21 cellular contexts compared by ENCODE assay signal in genomic region chr17:64134996-64135395, GRCh38.
"Had no signal": no experiment of that assay in that cellular context is flagged by ENCODE, and none has a peak within 500 bp of the region (broad histone marks: within the 10 kb centered on the region; RNA-seq: fewer than 3 reads in every experiment).

No MANE protein-coding gene starts in this region.

- DNase-seq: activated B cell treated with CpG ODN at 0.5 μM for 24 hours; activated CD4-positive, alpha-beta memory T cell treated with anti-CD3 and anti-CD28 coated beads for 36 hours; activated CD4-positive, alpha-beta T cell treated with anti-CD3 and anti-CD28 coated beads, Interleukin-2, amount 10 ng/mL, durations not matched to agents 7 days and 5 days; activated gamma-delta T cell treated with Interleukin-2 at 50 U/mL for 16 hours; activated T-cell treated with anti-CD3 and anti-CD28 coated beads, Interleukin-2, amount 50 U/mL, for 72 hours; amniotic stem cell; Karpas-422; NCI-H1105 treated with DMSO at 0.1 percent for 48 hours; NCI-H146; NCI-H187 treated with DMSO at 0.1 percent for 48 hours; NCI-H2081 treated with DMSO at 0.1 percent for 48 hours; NCI-H446; NCI-H524; PC-9; SHP77 treated with DMSO at 0.1 percent for 48 hours; T-helper 17 cell; T-helper 9 cell had no signal

- H3K27me3 Mint-ChIP-seq: activated CD4-positive, alpha-beta memory T cell treated with anti-CD3 and anti-CD28 coated beads for 36 hours; activated naive CD4-positive, alpha-beta T cell treated with anti-CD3 and anti-CD28 coated beads, Interleukin-2, amount 50 U/mL, for 24 hours; brain; central memory CD8-positive, alpha-beta T cell; T-helper 17 cell had no signal

- H3K36me3 Mint-ChIP-seq: activated CD4-positive, alpha-beta memory T cell treated with anti-CD3 and anti-CD28 coated beads for 36 hours; activated naive CD4-positive, alpha-beta T cell treated with anti-CD3 and anti-CD28 coated beads, Interleukin-2, amount 50 U/mL, for 24 hours; brain had no signal

- ATAC-seq: activated T-cell treated with anti-CD3 and anti-CD28 coated beads, Interleukin-2, amount 50 U/mL, for 72 hours; T-helper 17 cell had no signal

- H3K9me3 Mint-ChIP-seq: activated B cell treated with CpG ODN at 0.5 μM for 24 hours; activated CD4-positive, alpha-beta memory T cell treated with anti-CD3 and anti-CD28 coated beads for 36 hours; activated CD4-positive, alpha-beta T cell treated with anti-CD3 and anti-CD28 coated beads, Interleukin-2, amount 10 ng/mL, durations not matched to agents 7 days and 5 days; activated naive CD4-positive, alpha-beta T cell treated with anti-CD3 and anti-CD28 coated beads, Interleukin-2, amount 50 U/mL, for 24 hours; activated T-cell treated with anti-CD3 and anti-CD28 coated beads, Interleukin-2, amount 50 U/mL, for 72 hours; activated T-helper 2 cell treated with anti-CD3 and anti-CD28 coated beads, Interferon-gamma antibody, Interleukin-2, Interleukin-4, amounts not matched to agents 10 μg/mL and 5 μg/mL and 100 μg/mL, durations not matched to agents 14 hours and 24 hours and 36 hours; brain; central memory CD8-positive, alpha-beta T cell had no signal

- H3K27ac Mint-ChIP-seq: activated B cell treated with CpG ODN at 0.5 μM for 24 hours; activated CD4-positive, alpha-beta memory T cell treated with anti-CD3 and anti-CD28 coated beads for 36 hours; activated CD4-positive, alpha-beta T cell treated with anti-CD3 and anti-CD28 coated beads, Interleukin-2, amount 10 ng/mL, durations not matched to agents 7 days and 5 days; activated naive CD4-positive, alpha-beta T cell treated with anti-CD3 and anti-CD28 coated beads, Interleukin-2, amount 50 U/mL, for 24 hours; activated T-cell treated with anti-CD3 and anti-CD28 coated beads, Interleukin-2, amount 50 U/mL, for 72 hours; activated T-helper 2 cell treated with anti-CD3 and anti-CD28 coated beads, Interferon-gamma antibody, Interleukin-2, Interleukin-4, amounts not matched to agents 10 μg/mL and 5 μg/mL and 100 μg/mL, durations not matched to agents 14 hours and 24 hours and 36 hours; T-helper 17 cell had no signal

- H3K4me3 ChIP-seq: PC-9 had no signal

- H3K27ac ChIP-seq: PC-9 had no signal

- H3K4me3 Mint-ChIP-seq: activated B cell treated with CpG ODN at 0.5 μM for 24 hours; activated CD4-positive, alpha-beta memory T cell treated with anti-CD3 and anti-CD28 coated beads for 36 hours; activated CD4-positive, alpha-beta T cell treated with anti-CD3 and anti-CD28 coated beads, Interleukin-2, amount 10 ng/mL, durations not matched to agents 7 days and 5 days; activated naive CD4-positive, alpha-beta T cell treated with anti-CD3 and anti-CD28 coated beads, Interleukin-2, amount 50 U/mL, for 24 hours; activated T-cell treated with anti-CD3 and anti-CD28 coated beads, Interleukin-2, amount 50 U/mL, for 72 hours; central memory CD8-positive, alpha-beta T cell; T-helper 17 cell had no signal
